ENCODE assay signal across 36 cellular contexts in genomic region chr6:160121558-160121957, GRCh38. TPM values are rescaled to one million over a fixed set of nuclear protein-coding genes. Genes with fewer than 3 reads are reported as not detected.
"Had no signal": no experiment of that assay in that cellular context is flagged by ENCODE, and none has a peak within 500 bp of the region (broad histone marks: within the 10 kb centered on the region; RNA-seq: fewer than 3 reads in every experiment).

Gene SLC22A1 (plus strand): TSS chr6:160121815. CDS start chr6:160121936, 121 bp downstream.

- H3K4me3 ChIP-seq: SJSA1 had no signal

- H3K9ac ChIP-seq: SK-N-SH had no signal

- H3K9me3 ChIP-seq: Peyer's patch, SJSA1, SK-N-SH had no signal

- H3K4me1 ChIP-seq: Peyer's patch, SJSA1 had no signal

- H3K9me2 ChIP-seq: SK-N-SH had no signal

- DNase-seq: activated B cell treated with CpG ODN at 0.5 μM for 24 hours; activated CD4-positive, alpha-beta memory T cell treated with anti-CD3 and anti-CD28 coated beads, Interleukin-2, amount 10 ng/mL, durations not matched to agents 7 days and 5 days; activated CD4-positive, alpha-beta T cell treated with anti-CD3 and anti-CD28 coated beads for 4 hours; activated CD4-positive, CD25-positive, alpha-beta regulatory T cell treated with anti-CD3 and anti-CD28 coated beads, Interleukin-2, amount 50 U/mL, for 72 hours; activated CD8-positive, alpha-beta memory T cell treated with anti-CD3 and anti-CD28 coated beads for 24 hours; activated CD8-positive, alpha-beta memory T cell treated with anti-CD3 and anti-CD28 coated beads, Interleukin-2, amount 10 ng/mL, durations not matched to agents 7 days and 5 days; activated CD8-positive, alpha-beta memory T cell treated with anti-CD3 and anti-CD28 coated beads, Interleukin-2, amount 50 U/mL, for 48 hours; activated naive CD4-positive, alpha-beta T cell; activated naive CD4-positive, alpha-beta T cell treated with anti-CD3 and anti-CD28 coated beads, Interleukin-2, amount 50 U/mL, for 16 hours; activated naive CD8-positive, alpha-beta T cell treated with anti-CD3 and anti-CD28 coated beads for 36 hours; activated T-cell treated with anti-CD3 and anti-CD28 coated beads, Interleukin-2, amount 50 U/mL, for 48 hours; amniotic stem cell; brain microvascular endothelial cell; Karpas-422; KBM-7; NCI-H1048; NCI-H1105 treated with DMSO at 0.1 percent for 48 hours; NCI-H1436; NCI-H1694; NCI-H1930; NCI-H2081 treated with DMSO at 0.1 percent for 48 hours; NCI-H226; NCI-H446 treated with DMSO at 0.1 percent for 48 hours; NCI-H524; NCI-H69; NCI-H82; Peyer's patch; RPMI8226; SHP77 treated with DMSO at 0.1 percent for 48 hours; SK-N-SH; T-cell; T-helper 2 cell; T-helper 9 cell had no signal

- H3K4me2 ChIP-seq: SK-N-SH had no signal

- H3K27me3 ChIP-seq: brain microvascular endothelial cell, Peyer's patch, SJSA1 had no signal

- H3K36me3 ChIP-seq: brain microvascular endothelial cell, Peyer's patch, SJSA1 had no signal

- H3K27ac ChIP-seq: brain microvascular endothelial cell, Peyer's patch, SJSA1, VCaP had no signal

- ATAC-seq: activated CD8-positive, alpha-beta memory T cell treated with anti-CD3 and anti-CD28 coated beads, Interleukin-2, amount 10 ng/mL, durations not matched to agents 7 days and 5 days; activated T-helper 17 cell treated with anti-CD3 and anti-CD28 coated beads, Interleukin-2, amount 50 U/mL, for 72 hours; T-cell had no signal

RNA-seq across cellular contexts. Expression of gene SLC22A1, which starts in this region (rescaled TPM):
- total RNA-seq: SJSA1 had no signal
